Comparison of ENCODE assay signal across 2 cellular contexts in the genomic region with DNA sequence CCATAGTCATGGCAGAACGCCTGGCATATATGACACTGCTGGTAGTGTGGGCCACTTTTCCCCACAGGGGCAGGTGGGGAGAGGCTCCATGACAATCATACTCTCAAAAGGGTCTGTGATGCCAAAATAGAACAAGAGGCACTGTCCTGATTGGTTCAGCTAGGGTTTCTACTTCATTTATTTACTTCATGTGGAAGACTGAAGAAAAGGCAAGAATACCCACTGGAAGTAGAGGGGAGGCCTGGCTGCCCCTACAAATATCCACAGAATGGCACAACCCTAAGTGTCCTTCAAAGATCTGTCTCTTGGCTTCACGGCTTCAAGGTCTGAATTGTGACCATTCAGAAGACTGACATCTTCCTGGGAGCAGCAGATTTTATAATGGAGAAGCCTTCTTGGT.
TF ChIP-seq lines count a peak whose summit lies in the region.

No MANE protein-coding gene starts in this region.

TF ChIP-seq in HEK293, 187 proteins besides CTCF, POLR2A, EP300 and RAD21:
- TF ChIP-seq PRDM10 (tag by site-specific recombination; IDR thresholded peaks at IDR 0.05), result peak; percentile 71
- no peak for TF ChIP-seq SP7 (tag by site-specific recombination; IDR thresholded peaks at IDR 0.05)

TF ChIP-seq in K562, 482 proteins besides CTCF, POLR2A, EP300 and RAD21:
- TF ChIP-seq ZBTB5 (IDR thresholded peaks at IDR 0.05) (no peak), PRDM10 (IDR thresholded peaks at IDR 0.05; ENCODE audit: partially characterized antibody) (peak; percentile 94), CBX8 (IDR thresholded peaks at IDR 0.05; ENCODE audit: borderline replicate concordance, extremely low read depth, low read depth, low read length, poor library complexity, severe bottlenecking) (no peak), XRCC4 (IDR thresholded peaks at IDR 0.05; ENCODE audit: extremely low read depth, insufficient read depth, insufficient read length) (no peak), POLR2H (tag; IDR thresholded peaks at IDR 0.05; ENCODE audit: low read depth) (no peak), PURB (CRISPR knock-in tag; IDR thresholded peaks at IDR 0.05; ENCODE audit: low read depth) (no peak)
- TF ChIP-seq, protein P1, sequence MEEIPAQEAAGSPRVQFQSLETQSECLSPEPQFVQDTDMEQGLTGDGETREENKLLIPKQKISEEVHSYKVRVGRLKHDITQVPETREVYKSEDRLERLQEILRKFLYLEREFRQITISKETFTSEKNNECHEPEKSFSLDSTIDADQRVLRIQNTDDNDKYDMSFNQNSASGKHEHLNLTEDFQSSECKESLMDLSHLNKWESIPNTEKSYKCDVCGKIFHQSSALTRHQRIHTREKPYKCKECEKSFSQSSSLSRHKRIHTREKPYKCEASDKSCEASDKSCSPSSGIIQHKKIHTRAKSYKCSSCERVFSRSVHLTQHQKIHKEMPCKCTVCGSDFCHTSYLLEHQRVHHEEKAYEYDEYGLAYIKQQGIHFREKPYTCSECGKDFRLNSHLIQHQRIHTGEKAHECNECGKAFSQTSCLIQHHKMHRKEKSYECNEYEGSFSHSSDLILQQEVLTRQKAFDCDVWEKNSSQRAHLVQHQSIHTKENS (CRISPR knock-in tag; IDR thresholded peaks at IDR 0.05), result no peak
